ENCODE assay signal across 8 cellular contexts in the genomic region with DNA sequence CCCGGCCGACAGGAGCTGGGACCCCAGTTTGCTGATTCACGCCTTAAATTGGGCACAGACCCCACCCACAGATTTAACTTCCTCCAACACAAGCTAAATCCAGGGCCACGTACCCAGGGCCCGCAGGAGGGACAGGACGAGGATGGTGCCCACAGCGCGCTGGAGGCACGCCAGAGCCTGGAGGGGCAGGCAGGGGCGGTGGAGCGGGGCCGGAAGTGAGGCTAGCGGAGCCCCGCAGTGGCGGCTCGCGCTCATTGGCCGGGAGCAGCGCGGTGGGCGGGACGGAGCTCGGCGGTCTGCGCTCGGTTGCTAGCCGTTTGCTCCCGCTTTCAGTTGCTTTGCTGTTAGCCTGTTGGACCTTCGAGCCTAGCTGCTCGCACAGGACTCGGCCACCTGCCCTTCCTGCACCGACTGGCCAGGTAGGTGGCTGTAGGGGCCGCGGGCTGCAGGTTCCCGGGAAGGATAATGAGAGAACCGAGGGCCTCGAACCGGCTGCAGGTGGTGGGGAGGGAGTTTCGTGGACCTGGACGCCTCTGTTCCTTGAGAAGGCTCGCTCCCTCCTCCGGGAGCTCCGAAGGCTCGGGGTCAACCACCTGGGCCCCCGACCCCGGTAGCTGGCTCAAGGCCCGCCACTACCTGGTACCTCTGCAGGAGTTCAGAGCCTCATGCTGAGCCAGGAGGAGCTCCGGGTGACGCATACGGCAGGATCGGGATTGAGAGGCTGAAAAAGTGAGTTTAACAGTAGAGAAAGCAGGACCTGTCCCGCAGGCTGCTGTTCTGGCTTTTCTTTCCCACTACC. TPM values are rescaled to one million over a fixed set of nuclear protein-coding genes. Genes with fewer than 3 reads are reported as not detected.
DNase-seq lines count a peak whose midpoint lies in the region; ATAC-seq and TF ChIP-seq lines count a peak whose summit lies in the region.

A gene (plus strand): TSS at position 332 of the 799 bp plus-strand sequence. CDS start 8,212 bp downstream, outside the sequence.

- H3K27me3 ChIP-seq in adipocyte (replicated peaks; ENCODE audit: control insufficient read depth, insufficient read depth, low read length), result no peaks in the 10 kb centered on the region

- H3K4me1 Mint-ChIP-seq in T-cell (peaks cover 38 to 52% (median 48%) of the 10 kb centered on the region in 3 donors), type B pancreatic cell (ENCODE audit: unreplicated experiment) (peaks cover 11% of the 10 kb centered on the region)

- no peaks in the 10 kb centered on the region for H3K9me3 ChIP-seq in adipocyte (ENCODE audit: control insufficient read depth, low read length)

- peak within 1 kb of the TSS; percentile 98 to 99 for H3K27ac Mint-ChIP-seq in T-cell
- H3K27ac Mint-ChIP-seq in type B pancreatic cell, result peak within 1 kb of the TSS; percentile 93

- peak; percentile 83 for ATAC-seq in HG02623 (IDR thresholded peaks at IDR 0.05; ENCODE audit: unreplicated experiment)
- peak; percentile 97 to 99 (median 98) for ATAC-seq in T-cell (replicated peaks in 1 of 4)

- peak within 1 kb of the TSS; percentile 90 for H3K9ac ChIP-seq in adipocyte (ENCODE audit: low read length)

- H3K4me3 ChIP-seq in adipocyte (ENCODE audit: low read length), result peak within 1 kb of the TSS; percentile 90

- H3K27me3 Mint-ChIP-seq in T-cell (no peaks in the 10 kb centered on the region), type B pancreatic cell (no peaks in the 10 kb centered on the region)

- peaks cover 25% of the 10 kb centered on the region for H3K4me1 ChIP-seq in adipocyte (ENCODE audit: control insufficient read depth, insufficient read depth, low read length)

- TF ChIP-seq CTCF in type B pancreatic cell (conservative IDR thresholded peaks at IDR 0.05), result no peak

- peak; percentile 67 for DNase-seq in NCI-H1436 (lab: John Stamatoyannopoulos, UW)
- peak; percentile 83 to 94 (median 89) for DNase-seq in T-cell
- peak; percentile 95 for DNase-seq in adipocyte (ENCODE audit: low read depth)
- DNase-seq in cardiac septum (ENCODE audit: low spot score), result peak; percentile 96
- peak; percentile 87 for DNase-seq in pons (ENCODE audit: low spot score)
- peak; percentile 93 for DNase-seq in type B pancreatic cell (ENCODE audit: extremely low spot score, unreplicated experiment)

- H3K4me3 Mint-ChIP-seq in T-cell (peak within 1 kb of the TSS; percentile 93 to 97 (median 96)), type B pancreatic cell (peak within 1 kb of the TSS; percentile 97)

- intact Hi-C loops in cardiac septum (cut with DNase I), result no loop called here

- POLR2A ChIA-PET in T-cell (lab: Charles Lee), result interaction anchor here (0.5 to 4.6 kb wide), 12 partner anchors 19 to 514 kb away, joined by 3 to 81 read pairs (median 5); a partner anchor contains a TSS

- CTCF ChIA-PET in T-cell (lab: Charles Lee), result interaction anchor here (0.5 to 2.9 kb wide), 16 partner anchors 14 to 1366 kb away, joined by 3 to 46 read pairs (median 6); a partner anchor contains a TSS

- H3K9me3 Mint-ChIP-seq in T-cell (no peaks in the 10 kb centered on the region), type B pancreatic cell (no peaks in the 10 kb centered on the region)

- no peaks in the 10 kb centered on the region for H3K36me3 ChIP-seq in adipocyte (ENCODE audit: control insufficient read depth, insufficient read depth, low read length, severe bottlenecking)

- peaks cover 7% of the 10 kb centered on the region for H3K36me3 Mint-ChIP-seq in T-cell
- H3K36me3 Mint-ChIP-seq in type B pancreatic cell, result no peaks in the 10 kb centered on the region

- TF ChIP-seq POLR2A in GM10847 (IDR thresholded peaks at IDR 0.05; ENCODE audit: extremely low read depth, insufficient read length), result peak; percentile 86

RNA-seq across cellular contexts. Expression of the gene that starts here (rescaled TPM):
- total RNA-seq in T-cell, result 10 to 100 TPM; 14.4 to 21.7 (median 16.7) TPM
- 2.9 TPM for total RNA-seq in cardiac septum
- 13.2 and 19.6 TPM in 2 replicates for total RNA-seq in type B pancreatic cell (ENCODE audit: low replicate concordance)

Comparison
In these comparisons a context has a peak if more than half of its experiments do, and no peak if none do; other contexts are left out.
1. Peak in every context shown above with its lines: DNase-seq, ATAC-seq and H3K4me3 ChIP-seq.